In genomic region chr9:128920381-128921058, GRCh38 we compare ENCODE assay signal across 8 cellular contexts. TPM values are rescaled to one million over a fixed set of nuclear protein-coding genes. Genes with fewer than 3 reads are reported as not detected.
DNase-seq lines count a peak whose midpoint lies in the region; ATAC-seq, FAIRE-seq and TF ChIP-seq lines count a peak whose summit lies in the region.

PHYHD1 (plus strand) TSS chr9:128920982; CDS start chr9:128922324, 1,342 bp downstream.

- no peak for FAIRE-seq in D721Med (lab: Jason Lieb, UNC)

- H3K4me3 Mint-ChIP-seq in natural killer cell, result peak within 1 kb of the TSS; percentile 60
- H3K4me3 Mint-ChIP-seq in stimulated activated naive B cell treated with anti-CD40 and anti-IgM and Interleukin-4, amounts not matched to agents 10 μg/mL and 1 μg/mL and 100 μg/mL, for 72 hours, result peak within 1 kb of the TSS in 1 of 2 donors; percentile 19

- H3K27ac Mint-ChIP-seq in natural killer cell, result peak within 1 kb of the TSS; percentile 83 to 88
- H3K27ac Mint-ChIP-seq in stimulated activated naive B cell treated with anti-CD40 and anti-IgM and Interleukin-4, amounts not matched to agents 10 μg/mL and 1 μg/mL and 100 μg/mL, for 72 hours, result no peak within 1 kb of the TSS

- H3F3A ChIP-seq in PC-3 (ENCODE audit: low read length, unreplicated experiment), result no peaks in the 10 kb centered on the region

- H3K9me3 Mint-ChIP-seq in natural killer cell, result no peaks in the 10 kb centered on the region
- H3K9me3 Mint-ChIP-seq in stimulated activated naive B cell treated with anti-CD40 and anti-IgM and Interleukin-4, amounts not matched to agents 10 μg/mL and 1 μg/mL and 100 μg/mL, for 72 hours, result no peaks in the 10 kb centered on the region

- no peak within 1 kb of the TSS for H2AFZ ChIP-seq in PC-3 (ENCODE audit: low read length)

- no peak within 1 kb of the TSS for H3K4me3 ChIP-seq in PC-3 (ENCODE audit: low read length)

- BruUV-seq in PC-3 (replicated peaks; lab: Mats Ljungman, UMichigan), result no TSS peak

- peaks cover 25% of the 10 kb centered on the region for H3K4me1 ChIP-seq in PC-3 (ENCODE audit: insufficient read depth, low read length)

- H3K27me3 ChIP-seq in PC-3 (ENCODE audit: low read length), result no peaks in the 10 kb centered on the region

- CTCF ChIA-PET in PC-3 (lab: Charles Lee), result no interaction called here

- H3K9ac ChIP-seq in PC-3 (ENCODE audit: low read length), result no peak within 1 kb of the TSS

- POLR2A ChIA-PET in PC-3 (lab: Charles Lee; ENCODE audit: unreplicated experiment), result no interaction called here

- peaks cover 6 to 35% of the 10 kb centered on the region in 2 donors for H3K4me1 Mint-ChIP-seq in natural killer cell
- peaks cover 0 to 9% of the 10 kb centered on the region in 2 donors for H3K4me1 Mint-ChIP-seq in stimulated activated naive B cell treated with anti-CD40 and anti-IgM and Interleukin-4, amounts not matched to agents 10 μg/mL and 1 μg/mL and 100 μg/mL, for 72 hours

- intact Hi-C loops in PC-3 (cut with micrococcal nuclease) (no loop called here), natural killer cell (cut with micrococcal nuclease) (loop anchor here (5.0 kb wide), 1 partner anchor 38 kb away; the partner anchor contains the start of genes KYAT1 and LRRC8A)

- no peaks in the 10 kb centered on the region for H3K9me2 ChIP-seq in PC-3 (replicated peaks; ENCODE audit: low read length)

- no peak within 1 kb of the TSS for H3K4me2 ChIP-seq in PC-3 (ENCODE audit: low read length)

- no peaks in the 10 kb centered on the region for H3K9me3 ChIP-seq in PC-3 (ENCODE audit: low read length)

- no peak within 1 kb of the TSS for H3K27ac ChIP-seq in PC-3 (ENCODE audit: low read length)

- peaks cover 11% of the 10 kb centered on the region; the same call in 1 of the 2 replicates for H3K79me2 ChIP-seq in PC-3 (ENCODE audit: low read length)

- no peak for TF ChIP-seq CTCF in D721Med (IDR thresholded peaks at IDR 0.05; ENCODE audit: insufficient read depth, missing control alignments)
- TF ChIP-seq CTCF in PC-3 (conservative IDR thresholded peaks at IDR 0.05; ENCODE audit: low read depth, low read length), result no peak
- no peak for TF ChIP-seq CTCF in natural killer cell (IDR thresholded peaks at IDR 0.05)

- H4K20me1 ChIP-seq in PC-3 (ENCODE audit: low read length), result no peaks in the 10 kb centered on the region

- peaks cover 19% of the 10 kb centered on the region for H3K36me3 ChIP-seq in PC-3 (ENCODE audit: low read depth, low read length)

- no peaks in the 10 kb centered on the region for H3K36me3 Mint-ChIP-seq in natural killer cell
- H3K36me3 Mint-ChIP-seq in stimulated activated naive B cell treated with anti-CD40 and anti-IgM and Interleukin-4, amounts not matched to agents 10 μg/mL and 1 μg/mL and 100 μg/mL, for 72 hours, result peaks cover 13 to 26% of the 10 kb centered on the region in 2 donors

- ATAC-seq in PC-3, result peak; percentile 41; the same call in 1 of the 2 replicates
- no peak for ATAC-seq in natural killer cell
- no peak for ATAC-seq in stimulated activated naive B cell treated with anti-CD40 and anti-IgM and Interleukin-4, amounts not matched to agents 10 μg/mL and 1 μg/mL and 100 μg/mL, for 72 hours (replicated peaks)
- ATAC-seq in GM18519 (IDR thresholded peaks at IDR 0.05; ENCODE audit: low FRiP score, unreplicated experiment), result no peak

- peak; percentile 36 for DNase-seq in D721Med (ENCODE audit: insufficient read length, low spot score)
- peak; percentile 70 for DNase-seq in PC-3
- peak; percentile 76 for DNase-seq in fibroblast of gingiva (ENCODE audit: low read depth)
- DNase-seq in natural killer cell, result no peak
- no peak for DNase-seq in stimulated activated naive B cell treated with anti-CD40 and anti-IgM and Interleukin-4, amounts not matched to agents 10 μg/mL and 1 μg/mL and 100 μg/mL, for 72 hours
- DNase-seq in dedifferentiated amniotic fluid mesenchymal stem cell (ENCODE audit: extremely low spot score), result no peak
- DNase-seq in NCI-H510A treated with DMSO at 0.1 percent for 48 hours (lab: John Stamatoyannopoulos, UW), result no peak

- H3K27me3 Mint-ChIP-seq in natural killer cell (ENCODE audit: low read depth in 2 of 2), result no peaks in the 10 kb centered on the region
- H3K27me3 Mint-ChIP-seq in stimulated activated naive B cell treated with anti-CD40 and anti-IgM and Interleukin-4, amounts not matched to agents 10 μg/mL and 1 μg/mL and 100 μg/mL, for 72 hours, result no peaks in the 10 kb centered on the region

RNA-seq across cellular contexts. Expression of gene PHYHD1, which starts in this region (rescaled TPM):
- total RNA-seq in PC-3 (2014; rRNA removed) (1.6 TPM in 1 of 2 replicates, not detected in the other), natural killer cell (1 to 10 TPM; 5.4 to 6.0 (median 5.4) TPM)

Comparison
In these comparisons a context has a peak if more than half of its experiments do, and no peak if none do; other contexts are left out.
1. DNase-seq: peak in D721Med (single experiment), PC-3 (single experiment) and fibroblast of gingiva (single experiment); none in natural killer cell (single experiment), stimulated activated naive B cell treated with anti-CD40 and anti-IgM and Interleukin-4, amounts not matched to agents 10 μg/mL and 1 μg/mL and 100 μg/mL, for 72 hours (single experiment), dedifferentiated amniotic fluid mesenchymal stem cell (single experiment) and NCI-H510A treated with DMSO at 0.1 percent for 48 hours (single experiment).